Comparison of ENCODE assay signal across 8 cellular contexts in genomic region chrX:136608295-136608933, GRCh38. TPM values are rescaled to one million over a fixed set of nuclear protein-coding genes. Genes with fewer than 3 reads are reported as not detected.
DNase-seq lines count a peak whose midpoint lies in the region; ATAC-seq and TF ChIP-seq lines count a peak whose summit lies in the region.

No MANE protein-coding gene starts in this region.

- no peaks in the 10 kb centered on the region for H3K36me3 Mint-ChIP-seq in CD4-positive, alpha-beta T cell (ENCODE audit: low read depth)
- H3K36me3 Mint-ChIP-seq in T-helper 1 cell treated with Interleukin-12 subunit alpha and Interleukin-12 subunit beta and Interleukin-4 antibody, amounts not matched to agents 30 μg/mL and 1 μg/mL, for 36 hours (ENCODE audit: low read depth): peaks cover 5% of the 10 kb centered on the region

- H3K79me2 ChIP-seq in mammary epithelial cell (ENCODE audit: insufficient read depth, low read length): no peaks in the 10 kb centered on the region

- peak; percentile 92 for ATAC-seq in CD4-positive, alpha-beta T cell (ENCODE audit: poor library complexity)
- peak in 1 of 2 donors; percentile 59 for ATAC-seq in lower lobe of right lung
- no peak for ATAC-seq in HG03196 (IDR thresholded peaks at IDR 0.05; ENCODE audit: unreplicated experiment)
- no peak for ATAC-seq in GM18511 (IDR thresholded peaks at IDR 0.05; ENCODE audit: unreplicated experiment)

- peaks cover 11% of the 10 kb centered on the region for H3K4me1 ChIP-seq in HAP-1
- peaks cover 4% of the 10 kb centered on the region for H3K4me1 ChIP-seq in mammary epithelial cell (ENCODE audit: insufficient read depth, low read length)
- H3K4me1 ChIP-seq in lower lobe of right lung: no peaks in the 10 kb centered on the region

- H4K20me1 ChIP-seq in mammary epithelial cell (ENCODE audit: insufficient read depth, low read length): no peaks in the 10 kb centered on the region

- no peak overlapping the region for H3K9ac ChIP-seq in mammary epithelial cell (ENCODE audit: insufficient read depth, low read length)

- peak; percentile 63 for TF ChIP-seq CTCF in CD4-positive, alpha-beta T cell (IDR thresholded peaks at IDR 0.05)
- peak; percentile 41 to 42 for TF ChIP-seq CTCF in mammary epithelial cell (conservative IDR thresholded peaks at IDR 0.05 in 1 of 2, IDR thresholded peaks at IDR 0.05 in 1 of 2; ENCODE audit: extremely low read depth in 1 of 2, insufficient read depth in 1 of 2, low read depth in 1 of 2, low read length in 2 of 2)
- peak; percentile 28 for TF ChIP-seq CTCF in lower lobe of right lung (IDR thresholded peaks at IDR 0.05)

- no peaks in the 10 kb centered on the region for H3K9me3 ChIP-seq in CD4-positive, alpha-beta T cell (ENCODE audit: control insufficient read depth, low read length)
- no peaks in the 10 kb centered on the region for H3K9me3 ChIP-seq in HAP-1
- H3K9me3 ChIP-seq in mammary epithelial cell (replicated peaks; ENCODE audit: insufficient read depth, low read length): no peaks in the 10 kb centered on the region
- H3K9me3 ChIP-seq in lower lobe of right lung: no peaks in the 10 kb centered on the region

- H3K27ac ChIP-seq in CD4-positive, alpha-beta T cell (ENCODE audit: low read depth, low read length): peak overlapping the region; percentile 2
- no peak overlapping the region for H3K27ac ChIP-seq in mammary epithelial cell (ENCODE audit: insufficient read depth, low read depth, low read length)
- H3K27ac ChIP-seq in lower lobe of right lung: no peak overlapping the region

- H3K4me2 ChIP-seq in mammary epithelial cell (ENCODE audit: insufficient read depth, low read depth, low read length): no peak overlapping the region

- no peaks in the 10 kb centered on the region for H3K9me3 Mint-ChIP-seq in CD4-positive, alpha-beta T cell
- peaks cover 6% of the 10 kb centered on the region for H3K9me3 Mint-ChIP-seq in T-helper 1 cell treated with Interleukin-12 subunit alpha and Interleukin-12 subunit beta and Interleukin-4 antibody, amounts not matched to agents 30 μg/mL and 1 μg/mL, for 36 hours

- in situ Hi-C loops in HAP-1 (cut with MboI; ENCODE audit: low sequenced_read_pairs) (no loop called here), mammary epithelial cell (cut with MboI; ENCODE audit: low sequenced_read_pairs in 2 of 2) (no loop called here)

- dilution Hi-C loops in mammary epithelial cell (cut with HindIII; ENCODE audit: low sequenced_read_pairs): no loop called here

- no peaks in the 10 kb centered on the region for H3K27me3 Mint-ChIP-seq in CD4-positive, alpha-beta T cell
- H3K27me3 Mint-ChIP-seq in T-helper 1 cell treated with Interleukin-12 subunit alpha and Interleukin-12 subunit beta and Interleukin-4 antibody, amounts not matched to agents 30 μg/mL and 1 μg/mL, for 36 hours (ENCODE audit: low read depth): no peaks in the 10 kb centered on the region

- peak overlapping the region; percentile 73 for H3K4me3 Mint-ChIP-seq in CD4-positive, alpha-beta T cell
- peak overlapping the region; percentile 10 for H3K4me3 Mint-ChIP-seq in T-helper 1 cell treated with Interleukin-12 subunit alpha and Interleukin-12 subunit beta and Interleukin-4 antibody, amounts not matched to agents 30 μg/mL and 1 μg/mL, for 36 hours

- intact Hi-C loops in CD4-positive, alpha-beta T cell (cut with DNase I, micrococcal nuclease): loop anchor here (1.0 to 5.0 kb wide), 7 partner anchors 22 to 317 kb away; no protein-coding TSS in a partner anchor
- intact Hi-C loops in mammary epithelial cell (cut with micrococcal nuclease): loop anchor here (1.0 kb wide), 1 partner anchor 86 kb away; no protein-coding TSS in a partner anchor
- intact Hi-C loops in lower lobe of right lung (cut with DNase I): no loop called here

- H2AFZ ChIP-seq in mammary epithelial cell (ENCODE audit: low read depth, low read length): no peak overlapping the region

- peak; percentile 38 to 65 (median 52) for DNase-seq in CD4-positive, alpha-beta T cell
- peak; percentile 37 to 60 for DNase-seq in HAP-1 (ENCODE audit: low spot score in 2 of 2)
- DNase-seq in mammary epithelial cell: peak; percentile 20
- DNase-seq in lower lobe of right lung: peak; percentile 46
- DNase-seq in middle frontal gyrus (ENCODE audit: extremely low spot score, low spot score): no peak

- H3K4me3 ChIP-seq in HAP-1: no peak overlapping the region
- no peak overlapping the region for H3K4me3 ChIP-seq in mammary epithelial cell (replicated peaks in 1 of 3; ENCODE audit: insufficient read depth in 1 of 3, low read depth in 2 of 3, low read length in 3 of 3)
- no peak overlapping the region for H3K4me3 ChIP-seq in lower lobe of right lung

- POLR2A ChIA-PET in CD4-positive, alpha-beta T cell (lab: Charles Lee): interaction anchor here (0.7 to 2.9 kb wide), 20 partner anchors 9 to 580 kb away, joined by 3 to 32 read pairs (median 4); no protein-coding TSS in a partner anchor

- peak overlapping the region; percentile 91 for H3K27ac Mint-ChIP-seq in CD4-positive, alpha-beta T cell
- H3K27ac Mint-ChIP-seq in T-helper 1 cell treated with Interleukin-12 subunit alpha and Interleukin-12 subunit beta and Interleukin-4 antibody, amounts not matched to agents 30 μg/mL and 1 μg/mL, for 36 hours: peak overlapping the region; percentile 69

- no TSS peak for BruUV-seq in mammary epithelial cell (replicated peaks; lab: Mats Ljungman, UMichigan)

- CTCF ChIA-PET in CD4-positive, alpha-beta T cell (lab: Charles Lee): interaction anchor here (0.6 to 2.5 kb wide), 12 partner anchors 10 to 100 kb away, joined by 3 to 18 read pairs (median 4); no protein-coding TSS in a partner anchor
- CTCF ChIA-PET in mammary epithelial cell (lab: Charles Lee; ENCODE audit: low non-redundant PET): interaction anchor here (0.6 kb wide), 2 partner anchors 45 to 86 kb away, joined by 4 to 6 read pairs; no protein-coding TSS in a partner anchor

- H3K4me1 Mint-ChIP-seq in CD4-positive, alpha-beta T cell (ENCODE audit: low read depth): peaks cover 48% of the 10 kb centered on the region
- peaks cover 33% of the 10 kb centered on the region for H3K4me1 Mint-ChIP-seq in T-helper 1 cell treated with Interleukin-12 subunit alpha and Interleukin-12 subunit beta and Interleukin-4 antibody, amounts not matched to agents 30 μg/mL and 1 μg/mL, for 36 hours (ENCODE audit: low read depth)

- WGBS in mammary epithelial cell (ENCODE audit: low coverage, missing lambda C conversion rate): 52% methylated on average over 7 of the region's 10 CpGs

- no peaks in the 10 kb centered on the region for H3K36me3 ChIP-seq in HAP-1 (replicated peaks)
- H3K36me3 ChIP-seq in mammary epithelial cell (ENCODE audit: insufficient read depth, low read length): no peaks in the 10 kb centered on the region
- no peaks in the 10 kb centered on the region for H3K36me3 ChIP-seq in lower lobe of right lung

- H3K27me3 ChIP-seq in CD4-positive, alpha-beta T cell (ENCODE audit: control insufficient read depth, insufficient read depth, low read length): no peaks in the 10 kb centered on the region
- H3K27me3 ChIP-seq in HAP-1 (ENCODE audit: low read depth) (no peaks in the 10 kb centered on the region), mammary epithelial cell (ENCODE audit: insufficient read depth, low read length) (no peaks in the 10 kb centered on the region), lower lobe of right lung (ENCODE audit: low read depth) (no peaks in the 10 kb centered on the region)

RNA-seq across cellular contexts. Expression of gene CD40LG, which starts 39.5 kb away (rescaled TPM):
- total RNA-seq in CD4-positive, alpha-beta T cell: 10 to 100 TPM; 44.7 to 47.6 TPM
- total RNA-seq in mammary epithelial cell (not detected), lower lobe of right lung (1.3 TPM)
- not detected for polyA plus RNA-seq in mammary epithelial cell
- not detected for polyA minus RNA-seq in mammary epithelial cell

Comparison
In these comparisons a context has a peak if more than half of its experiments do, and no peak if none do; other contexts are left out.
1. RNA of gene CD40LG, which starts 39.5 kb away (total RNA-seq): 44.7 to 47.6 TPM in CD4-positive, alpha-beta T cell; 1.3 TPM in lower lobe of right lung (single experiment) and not detected in mammary epithelial cell; every median in the first group is over 10 times any median in the second.
2. Peak in every context shown above with its lines, with median percentiles within 50 percentile points of each other: CTCF ChIP-seq.